Comparison of ENCODE assay signal across 8 cellular contexts in the genomic region with DNA sequence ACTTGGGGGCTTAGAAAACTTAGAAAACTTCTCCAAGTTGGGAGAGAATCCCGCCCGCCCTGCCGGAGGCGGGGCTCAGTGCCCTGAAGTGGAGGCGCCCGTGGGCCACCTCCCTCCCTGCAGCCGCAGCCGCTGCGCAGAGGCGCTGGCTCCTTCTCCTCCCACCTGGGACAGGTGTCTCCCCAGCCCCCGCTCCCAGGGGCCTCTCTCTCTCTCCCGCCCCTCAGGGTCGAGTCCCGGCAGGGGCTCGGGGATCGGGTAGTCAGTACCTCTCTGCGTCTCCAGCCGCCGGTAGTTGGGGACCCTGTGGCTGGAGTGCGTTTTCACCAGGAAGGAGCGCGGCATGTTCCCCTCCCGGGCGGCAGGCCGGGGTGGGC. TPM values are rescaled to one million over a fixed set of nuclear protein-coding genes. Genes with fewer than 3 reads are reported as not detected.
DNase-seq lines count a peak whose midpoint lies in the region; ATAC-seq and TF ChIP-seq lines count a peak whose summit lies in the region.

No MANE protein-coding gene starts in this region.

- no peaks in the 10 kb centered on the region for H3K9me3 Mint-ChIP-seq in activated CD4-positive, alpha-beta T cell treated with anti-CD3 and anti-CD28 coated beads, Interleukin-2, amount 10 ng/mL, durations not matched to agents 24 days and 14 days

- peak; percentile 52 for DNase-seq in activated CD4-positive, alpha-beta T cell treated with anti-CD3 and anti-CD28 coated beads for 48 hours
- DNase-seq in activated CD4-positive, alpha-beta T cell treated with anti-CD3 and anti-CD28 coated beads for 1 hour: no peak
- no peak for DNase-seq in activated CD4-positive, alpha-beta T cell treated with anti-CD3 and anti-CD28 coated beads, Interleukin-2, amount 10 ng/mL, durations not matched to agents 24 days and 14 days
- peak in 1 of 2 donors; percentile 44 for DNase-seq in foreskin fibroblast
- no peak for DNase-seq in retinal pigment epithelial cell (ENCODE audit: low read depth)
- DNase-seq in posterior cingulate gyrus: no peak
- DNase-seq in inferior parietal cortex (ENCODE audit: extremely low spot score): no peak

- no peaks in the 10 kb centered on the region for H3K27me3 Mint-ChIP-seq in activated CD4-positive, alpha-beta T cell treated with anti-CD3 and anti-CD28 coated beads, Interleukin-2, amount 10 ng/mL, durations not matched to agents 24 days and 14 days

- no peak for TF ChIP-seq CTCF in foreskin fibroblast (IDR thresholded peaks at IDR 0.05; ENCODE audit: low read depth, low read length)
- TF ChIP-seq CTCF in retinal pigment epithelial cell (conservative IDR thresholded peaks at IDR 0.05; ENCODE audit: low read depth, low read length): no peak

- H3K4me3 ChIP-seq in foreskin fibroblast (ENCODE audit: low read depth in 1 of 2, low read length in 2 of 2) (peak overlapping the region; percentile 39 to 44), retinal pigment epithelial cell (ENCODE audit: low read length) (peak overlapping the region; percentile 50)

- H3K4me3 Mint-ChIP-seq in activated CD4-positive, alpha-beta T cell treated with anti-CD3 and anti-CD28 coated beads, Interleukin-2, amount 10 ng/mL, durations not matched to agents 24 days and 14 days: peak overlapping the region; percentile 83

- peaks cover 3% of the 10 kb centered on the region for H3K36me3 Mint-ChIP-seq in activated CD4-positive, alpha-beta T cell treated with anti-CD3 and anti-CD28 coated beads, Interleukin-2, amount 10 ng/mL, durations not matched to agents 24 days and 14 days (ENCODE audit: low read depth)

- H3K27ac Mint-ChIP-seq in activated CD4-positive, alpha-beta T cell treated with anti-CD3 and anti-CD28 coated beads, Interleukin-2, amount 10 ng/mL, durations not matched to agents 24 days and 14 days: peak overlapping the region; percentile 37

- intact Hi-C loops in activated CD4-positive, alpha-beta T cell treated with anti-CD3 and anti-CD28 coated beads, Interleukin-2, amount 10 ng/mL, durations not matched to agents 24 days and 14 days (cut with micrococcal nuclease): loop anchor here (1.0 kb wide), 2 partner anchors 17 to 23 kb away; partner anchors contain the start of gene MVD
- intact Hi-C loops in posterior cingulate gyrus (cut with DNase I): no loop called here

- H3K4me1 Mint-ChIP-seq in activated CD4-positive, alpha-beta T cell treated with anti-CD3 and anti-CD28 coated beads, Interleukin-2, amount 10 ng/mL, durations not matched to agents 24 days and 14 days: peaks cover 41% of the 10 kb centered on the region

- peak; percentile 20 for ATAC-seq in HG03442 (IDR thresholded peaks at IDR 0.05; ENCODE audit: unreplicated experiment)

RNA-seq across cellular contexts. Expression of gene SNAI3, which starts 0.3 kb away (rescaled TPM):
- total RNA-seq in activated CD4-positive, alpha-beta T cell treated with anti-CD3 and anti-CD28 coated beads, Interleukin-2, amount 10 ng/mL, durations not matched to agents 24 days and 14 days: 3.0 and 3.3 TPM in 2 replicates

RNA-seq across cellular contexts. Expression of gene RNF166, which starts 20.2 kb away (rescaled TPM):
- 47.3 and 49.7 TPM in 2 replicates for total RNA-seq in activated CD4-positive, alpha-beta T cell treated with anti-CD3 and anti-CD28 coated beads, Interleukin-2, amount 10 ng/mL, durations not matched to agents 24 days and 14 days

RNA-seq across cellular contexts. Expression of gene CTU2, which starts 20.3 kb away (rescaled TPM):
- total RNA-seq in activated CD4-positive, alpha-beta T cell treated with anti-CD3 and anti-CD28 coated beads, Interleukin-2, amount 10 ng/mL, durations not matched to agents 24 days and 14 days: 68.8 and 69.9 TPM in 2 replicates

RNA-seq across cellular contexts. Expression of gene MVD, which starts 23.2 kb away (rescaled TPM):
- 95.7 and 102 TPM in 2 replicates for total RNA-seq in activated CD4-positive, alpha-beta T cell treated with anti-CD3 and anti-CD28 coated beads, Interleukin-2, amount 10 ng/mL, durations not matched to agents 24 days and 14 days

RNA-seq across cellular contexts. Expression of gene CYBA, which starts 35.2 kb away (rescaled TPM):
- total RNA-seq in activated CD4-positive, alpha-beta T cell treated with anti-CD3 and anti-CD28 coated beads, Interleukin-2, amount 10 ng/mL, durations not matched to agents 24 days and 14 days: 222 and 228 TPM in 2 replicates
